ENCODE assay signal across 9 cellular contexts in genomic region chr1:41918450-41919043, GRCh38. TPM values are rescaled to one million over a fixed set of nuclear protein-coding genes. Genes with fewer than 3 reads are reported as not detected.
DNase-seq lines count a peak whose midpoint lies in the region; ATAC-seq, FAIRE-seq and TF ChIP-seq lines count a peak whose summit lies in the region.
"Had no signal": no experiment of that assay in that cellular context is flagged by ENCODE, and none has a peak within 500 bp of the region (broad histone marks: within the 10 kb centered on the region; RNA-seq: fewer than 3 reads in every experiment).

HIVEP3 (minus strand) TSS chr1:41918922.

- TF ChIP-seq POLR2A in body of pancreas (IDR thresholded peaks at IDR 0.05): no peak

- no peaks in the 10 kb centered on the region for H3K36me3 ChIP-seq in body of pancreas (replicated peaks in 1 of 2; ENCODE audit: insufficient read depth in 1 of 2, low read depth in 2 of 2)

- H3K27me3 ChIP-seq in body of pancreas: no peaks in the 10 kb centered on the region

- no peaks in the 10 kb centered on the region for H3K9me3 ChIP-seq in body of pancreas

- peaks cover 6% of the 10 kb centered on the region for H3K9me3 Mint-ChIP-seq in activated CD4-positive, alpha-beta T cell treated with anti-CD3 and anti-CD28 coated beads, Interleukin-2, amount 10 ng/mL, durations not matched to agents 24 days and 14 days

- ATAC-seq in body of pancreas (peak; percentile 45), HG02870 (IDR thresholded peaks at IDR 0.05; ENCODE audit: unreplicated experiment) (no peak)

- TF ChIP-seq CTCF in body of pancreas (IDR thresholded peaks at IDR 0.05): peak in 4 of 7 experiments; percentile 37 to 53 (median 40)

- peaks cover 61% of the 10 kb centered on the region for H3K4me1 Mint-ChIP-seq in activated CD4-positive, alpha-beta T cell treated with anti-CD3 and anti-CD28 coated beads, Interleukin-2, amount 10 ng/mL, durations not matched to agents 24 days and 14 days

- 4 to 7% methylated on average over 15 of the region's 15 CpGs for WGBS in body of pancreas, 2 donors

- no peaks in the 10 kb centered on the region for H3K36me3 Mint-ChIP-seq in activated CD4-positive, alpha-beta T cell treated with anti-CD3 and anti-CD28 coated beads, Interleukin-2, amount 10 ng/mL, durations not matched to agents 24 days and 14 days (ENCODE audit: low read depth)

- H3K27me3 Mint-ChIP-seq in activated CD4-positive, alpha-beta T cell treated with anti-CD3 and anti-CD28 coated beads, Interleukin-2, amount 10 ng/mL, durations not matched to agents 24 days and 14 days: no peaks in the 10 kb centered on the region

- peak within 1 kb of the TSS; percentile 95 for H3K4me3 Mint-ChIP-seq in activated CD4-positive, alpha-beta T cell treated with anti-CD3 and anti-CD28 coated beads, Interleukin-2, amount 10 ng/mL, durations not matched to agents 24 days and 14 days

- peaks cover 28% of the 10 kb centered on the region for H3K4me1 ChIP-seq in body of pancreas

- peak; percentile 60 for DNase-seq in activated CD4-positive, alpha-beta T cell treated with anti-CD3 and anti-CD28 coated beads, Interleukin-2, amount 10 ng/mL, durations not matched to agents 24 days and 14 days
- DNase-seq in activated CD4-positive, alpha-beta T cell treated with anti-CD3 and anti-CD28 coated beads for 48 hours: no peak
- DNase-seq in NCI-H510A (lab: John Stamatoyannopoulos, UW) (peak; percentile 29), body of pancreas (peak in 3 of 4 donors; percentile 23 to 41 (median 32)), iPS-NIHi7 (ENCODE audit: extremely low spot score) (peak; percentile 41), HTR-8/SVneo (ENCODE audit: insufficient read length, low spot score) (no peak)

- peak within 1 kb of the TSS; percentile 21 to 68 (median 62) for H3K27ac ChIP-seq in body of pancreas
- peak within 1 kb of the TSS in 12 of 21 experiments; percentile 9 to 77 (median 58) for H3K27ac ChIP-seq in skin epidermis

- intact Hi-C loops in activated CD4-positive, alpha-beta T cell treated with anti-CD3 and anti-CD28 coated beads, Interleukin-2, amount 10 ng/mL, durations not matched to agents 24 days and 14 days (cut with micrococcal nuclease): loop anchor here (2.0 to 5.0 kb wide), 2 partner anchors 116 to 176 kb away; no protein-coding TSS in a partner anchor
- intact Hi-C loops in body of pancreas (cut with DNase I): no loop called here

- H3K4me3 ChIP-seq in body of pancreas: peak within 1 kb of the TSS; percentile 57 to 63
- H3K4me3 ChIP-seq in skin epidermis: peak within 1 kb of the TSS; percentile 29 to 62 (median 37)

- peak within 1 kb of the TSS; percentile 96 for H3K27ac Mint-ChIP-seq in activated CD4-positive, alpha-beta T cell treated with anti-CD3 and anti-CD28 coated beads, Interleukin-2, amount 10 ng/mL, durations not matched to agents 24 days and 14 days

- FAIRE-seq in HTR-8/SVneo (lab: Jason Lieb, UNC): no peak
- FAIRE-seq: endometrium had no signal

RNA-seq across cellular contexts. Expression of gene HIVEP3, which starts in this region (rescaled TPM):
- total RNA-seq in activated CD4-positive, alpha-beta T cell treated with anti-CD3 and anti-CD28 coated beads, Interleukin-2, amount 10 ng/mL, durations not matched to agents 24 days and 14 days: 70.5 and 73.9 TPM in 2 replicates
- 1 to 10 TPM; 3.4 to 4.0 TPM for total RNA-seq in body of pancreas

Comparison
In these comparisons a context has a peak if more than half of its experiments do, and no peak if none do; other contexts are left out.
1. RNA of gene HIVEP3 (total RNA-seq): 70.5 to 73.9 TPM in activated CD4-positive, alpha-beta T cell treated with anti-CD3 and anti-CD28 coated beads, Interleukin-2, amount 10 ng/mL, durations not matched to agents 24 days and 14 days; 3.4 to 4.0 TPM in body of pancreas; every median in the first group is over 10 times any median in the second.
2. DNase-seq: peak in activated CD4-positive, alpha-beta T cell treated with anti-CD3 and anti-CD28 coated beads, Interleukin-2, amount 10 ng/mL, durations not matched to agents 24 days and 14 days (single experiment), NCI-H510A (single experiment), body of pancreas (3 of 4) and iPS-NIHi7 (single experiment); none in activated CD4-positive, alpha-beta T cell treated with anti-CD3 and anti-CD28 coated beads for 48 hours (single experiment) and HTR-8/SVneo (single experiment).